ENCODE assay signal across 1 cellular context in the genomic region with DNA sequence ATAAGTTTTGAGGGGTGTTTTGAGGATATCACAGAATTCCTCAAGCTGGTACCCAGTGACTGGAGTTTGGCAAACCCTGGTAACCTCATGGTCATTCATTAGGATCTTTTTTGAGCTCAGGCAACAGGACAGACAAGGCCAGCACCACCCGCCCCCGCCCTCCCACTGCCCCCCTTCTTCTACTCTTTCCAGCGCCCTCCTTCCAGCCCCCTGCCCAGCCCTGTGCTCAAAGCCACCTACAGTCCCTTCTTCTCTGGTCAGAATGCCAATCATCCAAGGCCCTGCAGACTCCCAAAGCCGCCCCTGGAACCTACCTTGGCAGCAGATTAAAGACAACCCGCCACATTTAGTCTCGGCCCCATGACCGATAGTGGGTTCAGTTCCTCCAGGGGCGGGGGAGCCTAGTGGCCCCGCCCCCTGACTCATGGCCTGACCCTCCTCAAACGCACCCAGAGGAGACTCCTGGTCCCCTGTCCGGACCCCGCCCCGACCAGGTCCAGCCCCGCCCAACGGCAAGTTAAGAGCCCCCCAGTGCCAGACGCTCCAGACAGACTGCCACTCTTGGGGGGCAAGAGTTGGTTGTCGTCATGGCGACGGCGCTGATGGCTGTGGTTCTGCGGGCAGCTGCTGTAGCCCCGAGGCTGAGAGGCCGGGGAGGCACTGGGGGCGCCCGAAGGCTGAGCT.
A peak's percentile ranks its signal among the peaks of the same experiment; 100 is the strongest.
TF ChIP-seq lines count a peak whose summit lies in the region.

A gene with protein sequence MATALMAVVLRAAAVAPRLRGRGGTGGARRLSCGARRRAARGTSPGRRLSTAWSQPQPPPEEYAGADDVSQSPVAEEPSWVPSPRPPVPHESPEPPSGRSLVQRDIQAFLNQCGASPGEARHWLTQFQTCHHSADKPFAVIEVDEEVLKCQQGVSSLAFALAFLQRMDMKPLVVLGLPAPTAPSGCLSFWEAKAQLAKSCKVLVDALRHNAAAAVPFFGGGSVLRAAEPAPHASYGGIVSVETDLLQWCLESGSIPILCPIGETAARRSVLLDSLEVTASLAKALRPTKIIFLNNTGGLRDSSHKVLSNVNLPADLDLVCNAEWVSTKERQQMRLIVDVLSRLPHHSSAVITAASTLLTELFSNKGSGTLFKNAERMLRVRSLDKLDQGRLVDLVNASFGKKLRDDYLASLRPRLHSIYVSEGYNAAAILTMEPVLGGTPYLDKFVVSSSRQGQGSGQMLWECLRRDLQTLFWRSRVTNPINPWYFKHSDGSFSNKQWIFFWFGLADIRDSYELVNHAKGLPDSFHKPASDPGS (plus strand): TSS at position 546 of the 684 bp plus-strand sequence. CDS start 42 bp downstream, at position 588.

TF ChIP-seq in HepG2, 621 proteins besides CTCF, POLR2A, EP300 and RAD21 (continued from another document and continues in another):
- TF ChIP-seq, protein P1, sequence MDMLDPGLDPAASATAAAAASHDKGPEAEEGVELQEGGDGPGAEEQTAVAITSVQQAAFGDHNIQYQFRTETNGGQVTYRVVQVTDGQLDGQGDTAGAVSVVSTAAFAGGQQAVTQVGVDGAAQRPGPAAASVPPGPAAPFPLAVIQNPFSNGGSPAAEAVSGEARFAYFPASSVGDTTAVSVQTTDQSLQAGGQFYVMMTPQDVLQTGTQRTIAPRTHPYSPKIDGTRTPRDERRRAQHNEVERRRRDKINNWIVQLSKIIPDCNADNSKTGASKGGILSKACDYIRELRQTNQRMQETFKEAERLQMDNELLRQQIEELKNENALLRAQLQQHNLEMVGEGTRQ (IDR thresholded peaks at IDR 0.05; ENCODE audit: low read depth, low read length), result no peak
- TF ChIP-seq, protein P1 (CRISPR knock-in tag; IDR thresholded peaks at IDR 0.05; ENCODE audit: borderline replicate concordance), result no peak
- TF ChIP-seq BRD4 (CRISPR knock-in tag; IDR thresholded peaks at IDR 0.05) (no peak), SCMH1 (CRISPR knock-in tag; IDR thresholded peaks at IDR 0.05; ENCODE audit: borderline replicate concordance) (no peak), PCBP1 (IDR thresholded peaks at IDR 0.05; ENCODE audit: borderline replicate concordance, low read depth, low read length) (no peak), KDM1A (CRISPR knock-in tag; IDR thresholded peaks at IDR 0.05) (no peak), PPARG (CRISPR knock-in tag; conservative IDR thresholded peaks at IDR 0.05) (no peak), SMAD3 (CRISPR knock-in tag; IDR thresholded peaks at IDR 0.05) (0 out of 2 replicates have a peak, but pooled peaks have one; percentile 9), ZNF839 (CRISPR knock-in tag; IDR thresholded peaks at IDR 0.05; ENCODE audit: borderline replicate concordance) (no peak), ZNF782 (CRISPR knock-in tag; IDR thresholded peaks at IDR 0.05; ENCODE audit: borderline replicate concordance) (peak; percentile 32; the same call in 1 of the 2 replicates), PAF1 (CRISPR knock-in tag; IDR thresholded peaks at IDR 0.05) (no peak), GFI1 (CRISPR knock-in tag; IDR thresholded peaks at IDR 0.05; ENCODE audit: borderline replicate concordance) (no peak), ZNF7 (CRISPR knock-in tag; IDR thresholded peaks at IDR 0.05) (no peak), SUZ12 (IDR thresholded peaks at IDR 0.05; ENCODE audit: low read depth, low read length) (no peak), ZNF841 (CRISPR knock-in tag; IDR thresholded peaks at IDR 0.05; ENCODE audit: borderline replicate concordance) (no peak), NFYC (CRISPR knock-in tag; IDR thresholded peaks at IDR 0.05) (no peak), NR2F6 (IDR thresholded peaks at IDR 0.05) (no peak; the same call in 1 of the 2 replicates), NR2F6 (CRISPR knock-in tag; IDR thresholded peaks at IDR 0.05) (no peak), RFX5 (IDR thresholded peaks at IDR 0.05; ENCODE audit: low read depth, low read length) (no peak), KLF6 (CRISPR knock-in tag; IDR thresholded peaks at IDR 0.05) (no peak), MEIS1 (CRISPR knock-in tag; IDR thresholded peaks at IDR 0.05; ENCODE audit: borderline replicate concordance) (no peak), SRSF9 (IDR thresholded peaks at IDR 0.05; ENCODE audit: borderline replicate concordance, insufficient read depth, low read depth, low read length, poor library complexity, severe bottlenecking) (no peak), ZNF724P (CRISPR knock-in tag; IDR thresholded peaks at IDR 0.05; ENCODE audit: borderline replicate concordance) (no peak; the same call in 1 of the 2 replicates), CEBPB (IDR thresholded peaks at IDR 0.05; ENCODE audit: borderline replicate concordance, low read depth, low read length) (no peak), NR1H2 (CRISPR knock-in tag; IDR thresholded peaks at IDR 0.05; ENCODE audit: borderline replicate concordance, low read depth) (no peak), ZBTB7A (CRISPR knock-in tag; IDR thresholded peaks at IDR 0.05) (no peak), SNAPC2 (CRISPR knock-in tag; IDR thresholded peaks at IDR 0.05) (no peak), HOXD1 (CRISPR knock-in tag; IDR thresholded peaks at IDR 0.05) (no peak), ZNF619 (CRISPR knock-in tag; IDR thresholded peaks at IDR 0.05) (no peak), ZNF644 (CRISPR knock-in tag; IDR thresholded peaks at IDR 0.05; ENCODE audit: low read depth) (no peak)
- TF ChIP-seq, protein P2, sequence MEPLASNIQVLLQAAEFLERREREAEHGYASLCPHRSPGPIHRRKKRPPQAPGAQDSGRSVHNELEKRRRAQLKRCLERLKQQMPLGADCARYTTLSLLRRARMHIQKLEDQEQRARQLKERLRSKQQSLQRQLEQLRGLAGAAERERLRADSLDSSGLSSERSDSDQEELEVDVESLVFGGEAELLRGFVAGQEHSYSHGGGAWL (CRISPR knock-in tag; IDR thresholded peaks at IDR 0.05), result no peak
- TF ChIP-seq, protein P3, sequence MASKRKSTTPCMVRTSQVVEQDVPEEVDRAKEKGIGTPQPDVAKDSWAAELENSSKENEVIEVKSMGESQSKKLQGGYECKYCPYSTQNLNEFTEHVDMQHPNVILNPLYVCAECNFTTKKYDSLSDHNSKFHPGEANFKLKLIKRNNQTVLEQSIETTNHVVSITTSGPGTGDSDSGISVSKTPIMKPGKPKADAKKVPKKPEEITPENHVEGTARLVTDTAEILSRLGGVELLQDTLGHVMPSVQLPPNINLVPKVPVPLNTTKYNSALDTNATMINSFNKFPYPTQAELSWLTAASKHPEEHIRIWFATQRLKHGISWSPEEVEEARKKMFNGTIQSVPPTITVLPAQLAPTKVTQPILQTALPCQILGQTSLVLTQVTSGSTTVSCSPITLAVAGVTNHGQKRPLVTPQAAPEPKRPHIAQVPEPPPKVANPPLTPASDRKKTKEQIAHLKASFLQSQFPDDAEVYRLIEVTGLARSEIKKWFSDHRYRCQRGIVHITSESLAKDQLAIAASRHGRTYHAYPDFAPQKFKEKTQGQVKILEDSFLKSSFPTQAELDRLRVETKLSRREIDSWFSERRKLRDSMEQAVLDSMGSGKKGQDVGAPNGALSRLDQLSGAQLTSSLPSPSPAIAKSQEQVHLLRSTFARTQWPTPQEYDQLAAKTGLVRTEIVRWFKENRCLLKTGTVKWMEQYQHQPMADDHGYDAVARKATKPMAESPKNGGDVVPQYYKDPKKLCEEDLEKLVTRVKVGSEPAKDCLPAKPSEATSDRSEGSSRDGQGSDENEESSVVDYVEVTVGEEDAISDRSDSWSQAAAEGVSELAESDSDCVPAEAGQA (IDR thresholded peaks at IDR 0.05; ENCODE audit: low read depth), result no peak
- TF ChIP-seq, protein P3 (CRISPR knock-in tag; IDR thresholded peaks at IDR 0.05; ENCODE audit: borderline replicate concordance), result no peak
- TF ChIP-seq, protein P4, sequence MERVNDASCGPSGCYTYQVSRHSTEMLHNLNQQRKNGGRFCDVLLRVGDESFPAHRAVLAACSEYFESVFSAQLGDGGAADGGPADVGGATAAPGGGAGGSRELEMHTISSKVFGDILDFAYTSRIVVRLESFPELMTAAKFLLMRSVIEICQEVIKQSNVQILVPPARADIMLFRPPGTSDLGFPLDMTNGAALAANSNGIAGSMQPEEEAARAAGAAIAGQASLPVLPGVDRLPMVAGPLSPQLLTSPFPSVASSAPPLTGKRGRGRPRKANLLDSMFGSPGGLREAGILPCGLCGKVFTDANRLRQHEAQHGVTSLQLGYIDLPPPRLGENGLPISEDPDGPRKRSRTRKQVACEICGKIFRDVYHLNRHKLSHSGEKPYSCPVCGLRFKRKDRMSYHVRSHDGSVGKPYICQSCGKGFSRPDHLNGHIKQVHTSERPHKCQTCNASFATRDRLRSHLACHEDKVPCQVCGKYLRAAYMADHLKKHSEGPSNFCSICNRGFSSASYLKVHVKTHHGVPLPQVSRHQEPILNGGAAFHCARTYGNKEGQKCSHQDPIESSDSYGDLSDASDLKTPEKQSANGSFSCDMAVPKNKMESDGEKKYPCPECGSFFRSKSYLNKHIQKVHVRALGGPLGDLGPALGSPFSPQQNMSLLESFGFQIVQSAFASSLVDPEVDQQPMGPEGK (CRISPR knock-in tag; IDR thresholded peaks at IDR 0.05), result peak; percentile 89
- TF ChIP-seq, protein P5, sequence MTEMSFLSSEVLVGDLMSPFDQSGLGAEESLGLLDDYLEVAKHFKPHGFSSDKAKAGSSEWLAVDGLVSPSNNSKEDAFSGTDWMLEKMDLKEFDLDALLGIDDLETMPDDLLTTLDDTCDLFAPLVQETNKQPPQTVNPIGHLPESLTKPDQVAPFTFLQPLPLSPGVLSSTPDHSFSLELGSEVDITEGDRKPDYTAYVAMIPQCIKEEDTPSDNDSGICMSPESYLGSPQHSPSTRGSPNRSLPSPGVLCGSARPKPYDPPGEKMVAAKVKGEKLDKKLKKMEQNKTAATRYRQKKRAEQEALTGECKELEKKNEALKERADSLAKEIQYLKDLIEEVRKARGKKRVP (CRISPR knock-in tag; IDR thresholded peaks at IDR 0.05), result peak in 1 of 2 experiments; percentile 47; a peak in 2 of 4 replicates
- TF ChIP-seq, protein P6, sequence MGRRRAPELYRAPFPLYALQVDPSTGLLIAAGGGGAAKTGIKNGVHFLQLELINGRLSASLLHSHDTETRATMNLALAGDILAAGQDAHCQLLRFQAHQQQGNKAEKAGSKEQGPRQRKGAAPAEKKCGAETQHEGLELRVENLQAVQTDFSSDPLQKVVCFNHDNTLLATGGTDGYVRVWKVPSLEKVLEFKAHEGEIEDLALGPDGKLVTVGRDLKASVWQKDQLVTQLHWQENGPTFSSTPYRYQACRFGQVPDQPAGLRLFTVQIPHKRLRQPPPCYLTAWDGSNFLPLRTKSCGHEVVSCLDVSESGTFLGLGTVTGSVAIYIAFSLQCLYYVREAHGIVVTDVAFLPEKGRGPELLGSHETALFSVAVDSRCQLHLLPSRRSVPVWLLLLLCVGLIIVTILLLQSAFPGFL (CRISPR knock-in tag; IDR thresholded peaks at IDR 0.05), result no peak
- TF ChIP-seq, protein P7, sequence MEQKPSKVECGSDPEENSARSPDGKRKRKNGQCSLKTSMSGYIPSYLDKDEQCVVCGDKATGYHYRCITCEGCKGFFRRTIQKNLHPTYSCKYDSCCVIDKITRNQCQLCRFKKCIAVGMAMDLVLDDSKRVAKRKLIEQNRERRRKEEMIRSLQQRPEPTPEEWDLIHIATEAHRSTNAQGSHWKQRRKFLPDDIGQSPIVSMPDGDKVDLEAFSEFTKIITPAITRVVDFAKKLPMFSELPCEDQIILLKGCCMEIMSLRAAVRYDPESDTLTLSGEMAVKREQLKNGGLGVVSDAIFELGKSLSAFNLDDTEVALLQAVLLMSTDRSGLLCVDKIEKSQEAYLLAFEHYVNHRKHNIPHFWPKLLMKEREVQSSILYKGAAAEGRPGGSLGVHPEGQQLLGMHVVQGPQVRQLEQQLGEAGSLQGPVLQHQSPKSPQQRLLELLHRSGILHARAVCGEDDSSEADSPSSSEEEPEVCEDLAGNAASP (CRISPR knock-in tag; IDR thresholded peaks at IDR 0.05; ENCODE audit: borderline replicate concordance), result no peak
- TF ChIP-seq, protein P8, sequence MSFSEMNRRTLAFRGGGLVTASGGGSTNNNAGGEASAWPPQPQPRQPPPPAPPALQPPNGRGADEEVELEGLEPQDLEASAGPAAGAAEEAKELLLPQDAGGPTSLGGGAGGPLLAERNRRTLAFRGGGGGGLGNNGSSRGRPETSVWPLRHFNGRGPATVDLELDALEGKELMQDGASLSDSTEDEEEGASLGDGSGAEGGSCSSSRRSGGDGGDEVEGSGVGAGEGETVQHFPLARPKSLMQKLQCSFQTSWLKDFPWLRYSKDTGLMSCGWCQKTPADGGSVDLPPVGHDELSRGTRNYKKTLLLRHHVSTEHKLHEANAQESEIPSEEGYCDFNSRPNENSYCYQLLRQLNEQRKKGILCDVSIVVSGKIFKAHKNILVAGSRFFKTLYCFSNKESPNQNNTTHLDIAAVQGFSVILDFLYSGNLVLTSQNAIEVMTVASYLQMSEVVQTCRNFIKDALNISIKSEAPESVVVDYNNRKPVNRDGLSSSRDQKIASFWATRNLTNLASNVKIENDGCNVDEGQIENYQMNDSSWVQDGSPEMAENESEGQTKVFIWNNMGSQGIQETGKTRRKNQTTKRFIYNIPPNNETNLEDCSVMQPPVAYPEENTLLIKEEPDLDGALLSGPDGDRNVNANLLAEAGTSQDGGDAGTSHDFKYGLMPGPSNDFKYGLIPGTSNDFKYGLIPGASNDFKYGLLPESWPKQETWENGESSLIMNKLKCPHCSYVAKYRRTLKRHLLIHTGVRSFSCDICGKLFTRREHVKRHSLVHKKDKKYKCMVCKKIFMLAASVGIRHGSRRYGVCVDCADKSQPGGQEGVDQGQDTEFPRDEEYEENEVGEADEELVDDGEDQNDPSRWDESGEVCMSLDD (CRISPR knock-in tag; IDR thresholded peaks at IDR 0.05; ENCODE audit: borderline replicate concordance), result no peak
- TF ChIP-seq, protein P9, sequence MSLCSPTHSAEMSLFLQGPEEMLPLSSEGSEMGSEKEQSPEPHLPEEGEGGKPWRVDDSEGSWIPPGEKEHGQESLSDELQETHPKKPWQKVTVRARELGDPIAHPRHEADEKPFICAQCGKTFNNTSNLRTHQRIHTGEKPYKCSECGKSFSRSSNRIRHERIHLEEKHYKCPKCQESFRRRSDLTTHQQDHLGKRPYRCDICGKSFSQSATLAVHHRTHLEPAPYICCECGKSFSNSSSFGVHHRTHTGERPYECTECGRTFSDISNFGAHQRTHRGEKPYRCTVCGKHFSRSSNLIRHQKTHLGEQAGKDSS (CRISPR knock-in tag; IDR thresholded peaks at IDR 0.05; ENCODE audit: borderline replicate concordance, low read depth), result peak; percentile 67; the same call in 1 of the 2 replicates
